Comparison of ENCODE assay signal across 1 cellular context in the genomic region with DNA sequence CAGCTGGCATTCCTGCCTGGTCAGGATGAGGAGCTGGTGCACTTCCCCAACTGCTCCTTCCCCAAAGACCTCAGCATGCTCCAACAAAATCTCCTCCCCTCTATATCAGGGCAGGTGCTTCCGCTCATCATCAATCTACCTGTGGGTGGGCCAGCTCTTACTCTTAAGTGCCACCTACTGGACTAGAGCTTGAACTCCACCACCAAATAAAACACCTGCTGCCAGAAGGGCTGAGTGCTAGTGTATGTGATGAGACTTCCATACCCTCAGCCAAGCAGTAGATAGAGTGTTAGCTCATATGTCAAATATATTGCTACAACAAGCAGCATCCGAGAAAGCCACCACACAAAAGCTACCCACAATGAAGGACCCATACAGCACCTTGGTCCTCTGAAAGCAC.
TF ChIP-seq lines count a peak whose summit lies in the region.

No MANE protein-coding gene starts in this region.

TF ChIP-seq in GM23338, 12 proteins besides CTCF, POLR2A, EP300 and RAD21 (continued from another document):
- TF ChIP-seq REST (IDR thresholded peaks at IDR 0.05; ENCODE audit: unreplicated experiment), result no peak
